In genomic region chr13:75636339-75637095, GRCh38 we compare ENCODE assay signal across 8 cellular contexts. TPM values are rescaled to one million over a fixed set of nuclear protein-coding genes. Genes with fewer than 3 reads are reported as not detected.
DNase-seq lines count a peak whose midpoint lies in the region; ATAC-seq and TF ChIP-seq lines count a peak whose summit lies in the region.

No MANE protein-coding gene starts in this region.

- intact Hi-C loops in CD4-positive, alpha-beta memory T cell (cut with micrococcal nuclease), result loop anchor here (1.0 to 10.0 kb wide), 5 partner anchors 87 to 1691 kb away; partner anchors contain the start of genes FBXL3, MYCBP2, TBC1D4 and UCHL3
- intact Hi-C loops in gastrocnemius medialis (cut with DNase I; ENCODE audit: low total_unique reads) (no loop called here), posterior vena cava (cut with DNase I) (no loop called here)

- no peaks in the 10 kb centered on the region for H3K36me3 ChIP-seq in CD4-positive, alpha-beta memory T cell (ENCODE audit: insufficient read depth, low read length)
- H3K36me3 ChIP-seq in gastrocnemius medialis, result no peaks in the 10 kb centered on the region

- peak overlapping the region; percentile 59 to 70 for H3K4me3 ChIP-seq in CD4-positive, alpha-beta memory T cell (ENCODE audit: low read length in 2 of 2)
- peak overlapping the region; percentile 63 to 77 (median 68) for H3K4me3 ChIP-seq in gastrocnemius medialis

- peak overlapping the region; percentile 82 to 90 (median 86) for H3K4me3 Mint-ChIP-seq in CD4-positive, alpha-beta memory T cell
- H3K4me3 Mint-ChIP-seq in activated naive CD8-positive, alpha-beta T cell treated with anti-CD3 and anti-CD28 coated beads, Interleukin-2, amount 10 ng/mL, durations not matched to agents 7 days and 5 days, result peak overlapping the region; percentile 77

- no peak for TF ChIP-seq CTCF in gastrocnemius medialis (IDR thresholded peaks at IDR 0.05 in 4 of 5, conservative IDR thresholded peaks at IDR 0.05 in 1 of 5)

- POLR2A ChIA-PET in CD4-positive, alpha-beta memory T cell (lab: Charles Lee; ENCODE audit: partially characterized antibody), result interaction anchor here (0.7 to 1.9 kb wide), 3 partner anchors 9 to 1249 kb away, joined by 3 to 7 read pairs (median 4); partner anchors contain the start of genes KCTD12 and UCHL3
- POLR2A ChIA-PET in activated naive CD8-positive, alpha-beta T cell treated with anti-CD3 and anti-CD28 coated beads, Interleukin-2, amount 10 ng/mL, durations not matched to agents 7 days and 5 days (lab: Charles Lee), result no interaction called here

- H3K9me3 Mint-ChIP-seq in CD4-positive, alpha-beta memory T cell, result no peaks in the 10 kb centered on the region
- no peaks in the 10 kb centered on the region for H3K9me3 Mint-ChIP-seq in activated naive CD8-positive, alpha-beta T cell treated with anti-CD3 and anti-CD28 coated beads, Interleukin-2, amount 10 ng/mL, durations not matched to agents 7 days and 5 days

- peak overlapping the region in 6 of 7 donors; percentile 6 to 88 (median 44) for H3K27ac Mint-ChIP-seq in CD4-positive, alpha-beta memory T cell
- H3K27ac Mint-ChIP-seq in activated naive CD8-positive, alpha-beta T cell treated with anti-CD3 and anti-CD28 coated beads, Interleukin-2, amount 10 ng/mL, durations not matched to agents 7 days and 5 days, result peak overlapping the region; percentile 67

- ATAC-seq in GM19438 (IDR thresholded peaks at IDR 0.05; ENCODE audit: low read depth, unreplicated experiment), result peak; percentile 50
- ATAC-seq in HG03460 (IDR thresholded peaks at IDR 0.05; ENCODE audit: unreplicated experiment), result peak; percentile 53
- ATAC-seq in activated naive CD8-positive, alpha-beta T cell treated with anti-CD3 and anti-CD28 coated beads, Interleukin-2, amount 10 ng/mL, durations not matched to agents 7 days and 5 days (ENCODE audit: low read depth), result peak; percentile 65
- peak; percentile 18 to 38 for ATAC-seq in gastrocnemius medialis

- H3K27ac ChIP-seq in CD4-positive, alpha-beta memory T cell (ENCODE audit: low read depth, low read length), result peak overlapping the region; percentile 31
- H3K27ac ChIP-seq in gastrocnemius medialis, result no peak overlapping the region

- DNase-seq in CD4-positive, alpha-beta memory T cell, result peak; percentile 50 to 65 (median 62)
- DNase-seq in SKM-1 treated with dmso at 0.1 percent for 144 hours (lab: John Stamatoyannopoulos, UW; ENCODE audit: unreplicated experiment) (peak; percentile 44), hepatic stellate cell (ENCODE audit: low spot score) (peak; percentile 46), gastrocnemius medialis (no peak), posterior vena cava (ENCODE audit: low spot score) (no peak)
- DNase-seq in activated naive CD8-positive, alpha-beta T cell treated with anti-CD3 and anti-CD28 coated beads, Interleukin-2, amount 10 ng/mL, durations not matched to agents 7 days and 5 days, result peak; percentile 71

- peaks cover 12 to 19% (median 14%) of the 10 kb centered on the region in 4 donors for H3K4me1 Mint-ChIP-seq in CD4-positive, alpha-beta memory T cell
- peaks cover 8% of the 10 kb centered on the region for H3K4me1 Mint-ChIP-seq in activated naive CD8-positive, alpha-beta T cell treated with anti-CD3 and anti-CD28 coated beads, Interleukin-2, amount 10 ng/mL, durations not matched to agents 7 days and 5 days

- no peaks in the 10 kb centered on the region for H3K27me3 ChIP-seq in CD4-positive, alpha-beta memory T cell (ENCODE audit: insufficient read depth, low read length)
- H3K27me3 ChIP-seq in gastrocnemius medialis, result peaks cover 0 to 2% (median 0%) of the 10 kb centered on the region in 3 donors

- H3K9me3 ChIP-seq in CD4-positive, alpha-beta memory T cell (ENCODE audit: control insufficient read depth in 1 of 2, low read length in 2 of 2), result no peaks in the 10 kb centered on the region
- no peaks in the 10 kb centered on the region for H3K9me3 ChIP-seq in gastrocnemius medialis

- peaks cover 6% of the 10 kb centered on the region for H3K4me1 ChIP-seq in CD4-positive, alpha-beta memory T cell (ENCODE audit: insufficient read depth, low read length)
- H3K4me1 ChIP-seq in gastrocnemius medialis, result peaks cover 0 to 8% of the 10 kb centered on the region in 2 donors

- no peaks in the 10 kb centered on the region for H3K36me3 Mint-ChIP-seq in CD4-positive, alpha-beta memory T cell
- peaks cover 7% of the 10 kb centered on the region for H3K36me3 Mint-ChIP-seq in activated naive CD8-positive, alpha-beta T cell treated with anti-CD3 and anti-CD28 coated beads, Interleukin-2, amount 10 ng/mL, durations not matched to agents 7 days and 5 days

- in situ Hi-C loops in gastrocnemius medialis (cut with MboI; ENCODE audit: low sequenced_read_pairs in 4 of 4), result no loop called here

- CTCF ChIA-PET in CD4-positive, alpha-beta memory T cell (lab: Charles Lee; ENCODE audit: partially characterized antibody), result no interaction called here

- H3K27me3 Mint-ChIP-seq in CD4-positive, alpha-beta memory T cell, result peaks cover 0 to 4% of the 10 kb centered on the region in 2 donors
- peaks cover 31% of the 10 kb centered on the region for H3K27me3 Mint-ChIP-seq in activated naive CD8-positive, alpha-beta T cell treated with anti-CD3 and anti-CD28 coated beads, Interleukin-2, amount 10 ng/mL, durations not matched to agents 7 days and 5 days

- no peak for TF ChIP-seq POLR2A in gastrocnemius medialis (IDR thresholded peaks at IDR 0.05)

RNA-seq across cellular contexts. Expression of gene LMO7, which starts 0.4 kb away (rescaled TPM):
- total RNA-seq in CD4-positive, alpha-beta memory T cell, result 10 to 100 TPM; 25.7 to 29.4 TPM
- 10 to 100 TPM in 1 of 2 donors, 1 to 10 TPM in 1; 5.4 to 14.3 TPM for polyA plus RNA-seq in CD4-positive, alpha-beta memory T cell
- total RNA-seq in activated naive CD8-positive, alpha-beta T cell treated with anti-CD3 and anti-CD28 coated beads, Interleukin-2, amount 10 ng/mL, durations not matched to agents 7 days and 5 days, result 10 to 100 TPM; 22.0 to 23.4 TPM
- total RNA-seq in gastrocnemius medialis (100 to 1,000 TPM in 2 of 4 donors, 10 to 100 TPM in 2; 68.3 to 134 (median 95.9) TPM), posterior vena cava (10 to 100 TPM; 27.4 to 28.8 TPM)

Comparison
In these comparisons a context has a peak if more than half of its experiments do, and no peak if none do; other contexts are left out.
1. DNase-seq: peak in CD4-positive, alpha-beta memory T cell (5 of 5), SKM-1 treated with dmso at 0.1 percent for 144 hours (single experiment), activated naive CD8-positive, alpha-beta T cell treated with anti-CD3 and anti-CD28 coated beads, Interleukin-2, amount 10 ng/mL, durations not matched to agents 7 days and 5 days (single experiment) and hepatic stellate cell (single experiment); none in gastrocnemius medialis (0 of 2) and posterior vena cava (single experiment).
2. Peak in every context shown above with its lines, with median percentiles within 50 percentile points of each other: ATAC-seq.